ENCODE assay signal across 6 cellular contexts in the genomic region with DNA sequence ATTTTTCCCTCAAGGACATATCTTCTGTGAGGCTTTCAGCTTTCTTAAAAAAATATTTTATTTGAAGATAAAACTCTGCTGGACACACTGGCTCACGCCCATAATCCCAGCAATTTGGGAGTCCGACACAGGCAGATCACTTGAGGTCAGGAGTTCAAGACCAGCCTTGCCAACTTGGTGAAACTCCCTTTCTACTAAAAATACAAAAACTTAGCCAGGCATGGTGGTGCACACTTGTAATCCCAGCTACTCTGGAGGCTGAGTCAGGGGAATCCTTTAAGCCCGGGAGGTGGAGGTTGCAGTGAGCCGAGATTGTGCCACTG.
A peak's percentile ranks its signal among the peaks of the same experiment; 100 is the strongest.
DNase-seq lines count a peak whose midpoint lies in the region; ATAC-seq, FAIRE-seq and TF ChIP-seq lines count a peak whose summit lies in the region.
"Not testable (repeated sequence)": the region's sequence is repeated elsewhere in the genome, so short reads cannot be mapped to it uniquely, and the experiment has no call there.

No MANE protein-coding gene starts in this region.

- H3K9ac ChIP-seq in HCT116 (ENCODE audit: low read length); endothelial cell of umbilical vein (replicated peaks; ENCODE audit: extremely low read depth, insufficient read depth, low read length): not testable (repeated sequence)

- not testable (repeated sequence) for H3K9me1 ChIP-seq in endothelial cell of umbilical vein (replicated peaks; ENCODE audit: control insufficient read depth, extremely low read depth, insufficient read depth, low read length)

- WGBS in right cardiac atrium = 66% methylated on average over 4 of the region's 4 CpGs
- 54 to 59% methylated on average over 4 of the region's 4 CpGs for WGBS in aorta, 2 donors

- not testable (repeated sequence) for FAIRE-seq in endothelial cell of umbilical vein (lab: Jason Lieb, UNC)

- RAD21 ChIA-PET in HCT116 (lab: Charles Lee; ENCODE audit: low non-redundant PET in 1 of 2, low total read pairs in 2 of 2, uncharacterized antibody in 2 of 2, unreplicated experiment in 2 of 2) = not testable (repeated sequence)

- H4K20me1 ChIP-seq in HCT116 (ENCODE audit: insufficient read depth); endothelial cell of umbilical vein (replicated peaks; ENCODE audit: control insufficient read depth, extremely low read depth, insufficient read depth, low read length): not testable (repeated sequence)

- H3K9me3 ChIP-seq in HCT116 (ENCODE audit: control insufficient read depth in 1 of 2, insufficient read depth in 1 of 2, low read depth in 1 of 2, low read length in 2 of 2); endothelial cell of umbilical vein (replicated peaks; ENCODE audit: control insufficient read depth, insufficient read depth, low read length); right cardiac atrium (ENCODE audit: control insufficient read depth, low read length); aorta (ENCODE audit: control insufficient read depth, low read length): not testable (repeated sequence)

- H3K4me1 ChIP-seq in HCT116 (ENCODE audit: control insufficient read depth in 1 of 2, insufficient read depth in 2 of 2, low read length in 2 of 2); endothelial cell of umbilical vein (ENCODE audit: control insufficient read depth, extremely low read depth, insufficient read depth, low read length); right cardiac atrium (ENCODE audit: control insufficient read depth, insufficient read depth, low read length); aorta (ENCODE audit: control insufficient read depth in 1 of 2, insufficient read depth in 2 of 2, low read length in 2 of 2): not testable (repeated sequence)

- not testable (repeated sequence) for DNase-seq in HCT116 (ENCODE audit: low read depth, low spot score); endothelial cell of umbilical vein (ENCODE audit: low read depth, low spot score)
- DNase-seq in amniotic epithelial cell (ENCODE audit: low read depth) (peak; percentile 26), right cardiac atrium (peak in 2 of 3 donors; percentile 15 to 32), posterior vena cava (ENCODE audit: low spot score) (peak; percentile 50), aorta (peak in 1 of 2 donors; percentile 67)

- H3K4me3 ChIP-seq in HCT116 (replicated peaks in 1 of 2; ENCODE audit: low read depth in 1 of 2, low read length in 2 of 2); endothelial cell of umbilical vein (replicated peaks in 1 of 3; ENCODE audit: insufficient read depth in 1 of 3, low read depth in 1 of 3, low read length in 3 of 3); right cardiac atrium (ENCODE audit: low read length); aorta (ENCODE audit: low read length in 2 of 2): not testable (repeated sequence)

- dilution Hi-C loops in endothelial cell of umbilical vein (cut with MboI; ENCODE audit: extremely low pct_ligation_motif_present, low sequenced_read_pairs) = not testable (repeated sequence)

- TF ChIP-seq POLR2A in HCT116 (IDR thresholded peaks at IDR 0.05; ENCODE audit: borderline replicate concordance, extremely low read depth, insufficient read depth, insufficient read length); endothelial cell of umbilical vein (IDR thresholded peaks at IDR 0.05; ENCODE audit: low read depth, low read length): not testable (repeated sequence)

- CTCF ChIA-PET in HCT116 (lab: Charles Lee); endothelial cell of umbilical vein (lab: Charles Lee): not testable (repeated sequence)

- POLR2A ChIA-PET in HCT116 (lab: Charles Lee); endothelial cell of umbilical vein (lab: Charles Lee): not testable (repeated sequence)

- not testable (repeated sequence) for TF ChIP-seq RAD21 in HCT116 (IDR thresholded peaks at IDR 0.05; ENCODE audit: low read depth)

- H3K27ac ChIP-seq in HCT116 (ENCODE audit: low read depth, low read length); endothelial cell of umbilical vein (ENCODE audit: insufficient read depth, low read depth, low read length); right cardiac atrium (ENCODE audit: low read length); aorta (ENCODE audit: low read depth in 1 of 2, low read length in 2 of 2): not testable (repeated sequence)

- not testable (repeated sequence) for H2AFZ ChIP-seq in HCT116 (ENCODE audit: low read depth, low read length, poor library complexity, severe bottlenecking)
- peak overlapping the region; percentile 44 for H2AFZ ChIP-seq in endothelial cell of umbilical vein (ENCODE audit: low read depth, low read length)

- TF ChIP-seq CTCF in HCT116 (IDR thresholded peaks at IDR 0.05 in 2 of 3, conservative IDR thresholded peaks at IDR 0.05 in 1 of 3; ENCODE audit: borderline replicate concordance in 1 of 3, insufficient read depth in 1 of 3, low read depth in 2 of 3, low read length in 2 of 3); endothelial cell of umbilical vein (IDR thresholded peaks at IDR 0.05; ENCODE audit: extremely low read depth in 1 of 2, insufficient read depth in 1 of 2, low read depth in 1 of 2, low read length in 2 of 2): not testable (repeated sequence)

- not testable (repeated sequence) for H3K27me3 ChIP-seq in HCT116 (ENCODE audit: insufficient read depth, low read length); endothelial cell of umbilical vein (ENCODE audit: control insufficient read depth in 2 of 2, insufficient read depth in 2 of 2, low read length in 2 of 2); right cardiac atrium (ENCODE audit: control insufficient read depth, insufficient read depth); aorta (ENCODE audit: control insufficient read depth in 1 of 2, insufficient read depth in 2 of 2, low read length in 1 of 2)

- ATAC-seq in HCT116 (peak; percentile 25), right cardiac atrium (peak in 1 of 2 donors; percentile 62), aorta (ENCODE audit: low FRiP score) (peak; percentile 6)

- intact Hi-C loops in HCT116 (cut with micrococcal nuclease); endothelial cell of umbilical vein (cut with micrococcal nuclease); right cardiac atrium (cut with DNase I); posterior vena cava (cut with DNase I); aorta (cut with DNase I): not testable (repeated sequence)

- not testable (repeated sequence) for H3K4me2 ChIP-seq in HCT116 (ENCODE audit: low read length); endothelial cell of umbilical vein (ENCODE audit: insufficient read depth, low read length)

- H3K36me3 ChIP-seq in HCT116 (ENCODE audit: control insufficient read depth in 1 of 2, insufficient read depth in 2 of 2, low read length in 2 of 2); endothelial cell of umbilical vein (ENCODE audit: control insufficient read depth in 2 of 2, extremely low read depth in 1 of 2, insufficient read depth in 2 of 2, low read length in 2 of 2); aorta (ENCODE audit: control insufficient read depth in 1 of 2, insufficient read depth in 2 of 2, low read length in 1 of 2): not testable (repeated sequence)

- not testable (repeated sequence) for BruUV-seq in HCT116 (replicated peaks; lab: Mats Ljungman, UMichigan); endothelial cell of umbilical vein (replicated peaks; lab: Mats Ljungman, UMichigan)

- H3K79me2 ChIP-seq in HCT116 (ENCODE audit: insufficient read depth, low read length); endothelial cell of umbilical vein (ENCODE audit: control insufficient read depth, insufficient read depth, low read length): not testable (repeated sequence)

- not testable (repeated sequence) for H3K9me2 ChIP-seq in HCT116 (ENCODE audit: insufficient read depth)
